ENCODE assay signal across 31 cellular contexts in genomic region chr12:102849722-102850447, GRCh38.
"Had no signal": no experiment of that assay in that cellular context is flagged by ENCODE, and none has a peak within 500 bp of the region (broad histone marks: within the 10 kb centered on the region; RNA-seq: fewer than 3 reads in every experiment).

No MANE protein-coding gene starts in this region.

- ATAC-seq: activated CD8-positive, alpha-beta T cell treated with anti-CD3 and anti-CD28 coated beads for 36 hours; activated naive CD4-positive, alpha-beta T cell treated with anti-CD3 and anti-CD28 coated beads, Interleukin-2, amount 50 U/mL, for 72 hours; activated T-cell treated with anti-CD3 and anti-CD28 coated beads, Interleukin-2, amount 50 U/mL, for 4 hours; activated T-cell treated with anti-CD3 and anti-CD28 coated beads, Interleukin-2, amount 50 U/mL, for 72 hours; activated T-helper 17 cell treated with anti-CD3 and anti-CD28 coated beads, Interleukin-2, amount 50 U/mL, for 72 hours; body of pancreas had no signal

- H3K27me3 ChIP-seq: adrenal gland, body of pancreas, brain microvascular endothelial cell, breast epithelium had no signal

- H3K9me3 ChIP-seq: adrenal gland, body of pancreas, breast epithelium had no signal

- H3K4me1 ChIP-seq: adrenal gland, body of pancreas, breast epithelium had no signal

- H3K36me3 ChIP-seq: adrenal gland, brain microvascular endothelial cell, breast epithelium had no signal

- H3K4me3 ChIP-seq: adrenal gland, body of pancreas, breast epithelium had no signal

- H3K27ac ChIP-seq: adrenal gland, body of pancreas, brain microvascular endothelial cell, breast epithelium, VCaP had no signal

- DNase-seq: activated B cell treated with CpG ODN at 0.5 μM for 24 hours; activated CD4-positive, alpha-beta memory T cell treated with anti-CD3 and anti-CD28 coated beads for 36 hours; activated CD4-positive, alpha-beta T cell treated with anti-CD3 and anti-CD28 coated beads for 4 hours; activated CD4-positive, alpha-beta T cell treated with anti-CD3 and anti-CD28 coated beads, Interleukin-2, amount 50 U/mL, for 1 hour; activated CD4-positive, alpha-beta T cell treated with anti-CD3 and anti-CD28 coated beads, Interleukin-2, amount 50 U/mL, for 4 hours; activated CD4-positive, CD25-positive, alpha-beta regulatory T cell treated with anti-CD3 and anti-CD28 coated beads, Interleukin-2, amount 50 U/mL, for 72 hours; activated CD8-positive, alpha-beta memory T cell treated with anti-CD3 and anti-CD28 coated beads, Interleukin-2, amount 50 U/mL, for 4 hours; activated CD8-positive, alpha-beta T cell treated with anti-CD3 and anti-CD28 coated beads for 36 hours; activated effector memory CD4-positive, alpha-beta T cell treated with anti-CD3 and anti-CD28 coated beads, Interleukin-2, amount 50 U/mL, for 16 hours; activated gamma-delta T cell treated with Interleukin-2 at 50 U/mL for 16 hours; activated naive CD4-positive, alpha-beta T cell; activated naive CD4-positive, alpha-beta T cell treated with anti-CD3 and anti-CD28 coated beads for 36 hours; activated naive CD4-positive, alpha-beta T cell treated with anti-CD3 and anti-CD28 coated beads, Interleukin-2, amount 50 U/mL, for 16 hours; activated naive CD8-positive, alpha-beta T cell treated with anti-CD3 and anti-CD28 coated beads for 36 hours; activated T-cell treated with anti-CD3 and anti-CD28 coated beads for 4 hours; activated T-cell treated with anti-CD3 and anti-CD28 coated beads, Interleukin-2, amount 50 U/mL, for 1 hour; activated T-cell treated with anti-CD3 and anti-CD28 coated beads, Interleukin-2, amount 50 U/mL, for 4 hours; activated T-cell treated with anti-CD3 and anti-CD28 coated beads, Interleukin-2, amount 50 U/mL, for 72 hours; adrenal gland; amniotic stem cell; aorta; body of pancreas; brain microvascular endothelial cell; central memory CD4-positive, alpha-beta T cell; T-helper 1 cell; T-helper 2 cell; T-helper 9 cell had no signal
